21 cellular contexts compared by ENCODE assay signal in the genomic region with DNA sequence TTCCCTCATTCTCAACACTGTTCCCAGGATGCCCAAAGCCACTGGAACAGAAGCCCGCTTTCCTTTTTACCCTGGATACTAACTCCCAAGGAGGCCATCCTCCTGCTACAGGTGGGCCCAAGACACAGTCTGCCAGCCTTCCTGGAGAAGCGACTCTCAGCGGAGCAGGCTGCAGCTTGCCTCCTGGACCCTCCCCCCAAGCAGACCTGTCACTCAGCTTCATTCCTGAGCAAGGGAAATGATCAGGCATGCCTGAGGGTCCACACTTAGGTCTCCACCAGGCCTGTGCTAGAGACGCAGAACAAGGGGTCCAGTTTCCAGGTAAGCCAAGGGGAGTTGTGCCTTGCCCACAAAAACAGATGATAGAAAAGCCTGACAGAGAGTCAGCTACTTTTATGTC.
"Had no signal": no experiment of that assay in that cellular context is flagged by ENCODE, and none has a peak within 500 bp of the region (broad histone marks: within the 10 kb centered on the region; RNA-seq: fewer than 3 reads in every experiment).

No MANE protein-coding gene starts in this region.

- DNase-seq: activated CD4-positive, alpha-beta T cell treated with anti-CD3 and anti-CD28 coated beads for 4 hours; activated CD4-positive, alpha-beta T cell treated with anti-CD3 and anti-CD28 coated beads, Interleukin-2, amount 50 U/mL, for 4 hours; activated CD8-positive, alpha-beta memory T cell treated with anti-CD3 and anti-CD28 coated beads for 24 hours; activated effector memory CD4-positive, alpha-beta T cell treated with Interleukin-2 at 50 U/mL for 16 hours; activated naive CD4-positive, alpha-beta T cell treated with anti-CD3 and anti-CD28 coated beads for 36 hours; activated naive CD8-positive, alpha-beta T cell treated with anti-CD3 and anti-CD28 coated beads for 36 hours; adrenal gland; body of pancreas; colonic mucosa; effector CD8-positive, alpha-beta T cell; left cardiac atrium; left ventricle myocardium superior; naive B cell; nucleus accumbens; pancreas; psoas muscle; stimulated activated naive CD4-positive, alpha-beta T cell treated with Interleukin-2 at 50 U/mL for 16 hours; transverse colon had no signal

- H3K4me1 ChIP-seq: adrenal gland, body of pancreas, colonic mucosa, pancreas, transverse colon had no signal

- H3K27me3 ChIP-seq: adrenal gland, body of pancreas, colonic mucosa, pancreas, transverse colon had no signal

- H3K27ac ChIP-seq: adrenal gland, body of pancreas, colonic mucosa, pancreas, psoas muscle, transverse colon had no signal

- ATAC-seq: body of pancreas, left cardiac atrium, left ventricle myocardium superior, pancreas, psoas muscle had no signal

- H3K4me3 Mint-ChIP-seq: activated naive CD4-positive, alpha-beta T cell treated with anti-CD3 and anti-CD28 coated beads for 36 hours; activated naive CD8-positive, alpha-beta T cell treated with anti-CD3 and anti-CD28 coated beads for 36 hours had no signal

- H3K9me3 Mint-ChIP-seq: activated naive CD4-positive, alpha-beta T cell treated with anti-CD3 and anti-CD28 coated beads for 36 hours; activated naive CD8-positive, alpha-beta T cell treated with anti-CD3 and anti-CD28 coated beads for 36 hours had no signal

- H3K36me3 Mint-ChIP-seq: activated naive CD8-positive, alpha-beta T cell treated with anti-CD3 and anti-CD28 coated beads for 36 hours had no signal

- H3K4me3 ChIP-seq: adrenal gland, body of pancreas, colonic mucosa, pancreas, psoas muscle, transverse colon had no signal

- H3K9me3 ChIP-seq: adrenal gland, body of pancreas, colonic mucosa, pancreas, psoas muscle, transverse colon had no signal

- H3K4me1 Mint-ChIP-seq: activated naive CD8-positive, alpha-beta T cell treated with anti-CD3 and anti-CD28 coated beads for 36 hours; naive B cell had no signal

- FAIRE-seq: frontal cortex, keratinocyte, pancreas, urothelium cell line had no signal

- H3K27me3 Mint-ChIP-seq: activated naive CD8-positive, alpha-beta T cell treated with anti-CD3 and anti-CD28 coated beads for 36 hours had no signal

- H3K27ac Mint-ChIP-seq: activated naive CD4-positive, alpha-beta T cell treated with anti-CD3 and anti-CD28 coated beads for 36 hours; activated naive CD8-positive, alpha-beta T cell treated with anti-CD3 and anti-CD28 coated beads for 36 hours; naive B cell had no signal

- H3K36me3 ChIP-seq: adrenal gland, colonic mucosa, pancreas, transverse colon had no signal
